ENCODE assay signal across 16 cellular contexts in the genomic region with DNA sequence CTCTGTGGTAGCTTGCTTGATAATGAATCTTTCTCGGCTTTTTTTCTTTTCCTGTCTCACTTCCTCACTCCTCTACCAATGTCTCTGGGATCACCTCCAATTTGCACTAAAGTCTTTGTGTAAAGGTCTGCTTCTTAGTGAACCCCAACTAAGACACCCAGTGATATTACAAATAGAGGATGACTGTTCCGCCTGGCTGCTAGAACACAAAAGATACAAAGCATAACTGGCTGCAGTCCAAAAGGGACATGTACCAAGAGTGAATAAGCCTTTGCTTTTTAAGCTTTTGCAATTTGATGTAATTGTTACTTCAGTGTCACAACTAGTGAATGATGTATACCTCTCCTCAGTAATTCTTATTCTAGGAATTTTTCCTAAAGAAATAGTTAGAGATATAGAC.
DNase-seq lines count a peak whose midpoint lies in the region; ATAC-seq and TF ChIP-seq lines count a peak whose summit lies in the region.
"Had no signal": no experiment of that assay in that cellular context is flagged by ENCODE, and none has a peak within 500 bp of the region (broad histone marks: within the 10 kb centered on the region; RNA-seq: fewer than 3 reads in every experiment).

No MANE protein-coding gene starts in this region.

- no peak for TF ChIP-seq CTCF in A673 (conservative IDR thresholded peaks at IDR 0.05; ENCODE audit: low read depth, low read length)
- TF ChIP-seq CTCF in choroid plexus epithelial cell (conservative IDR thresholded peaks at IDR 0.05; ENCODE audit: low read depth, low read length), result no peak

- H3K4me3 ChIP-seq in A673 (ENCODE audit: low read depth, low read length, poor library complexity, severe bottlenecking) (no peak overlapping the region), choroid plexus epithelial cell (ENCODE audit: low read depth, low read length) (no peak overlapping the region)
- H3K4me3 ChIP-seq: adrenal gland, SJCRH30, skin epidermis had no signal

- POLR2A ChIA-PET in A673 (lab: Charles Lee; ENCODE audit: low non-redundant PET), result no interaction called here

- no peaks in the 10 kb centered on the region for H3K36me3 ChIP-seq in A673 (ENCODE audit: insufficient read depth, low read length, poor library complexity, severe bottlenecking)
- H3K36me3 ChIP-seq: adrenal gland, SJCRH30 had no signal

- intact Hi-C loops in A673 (cut with micrococcal nuclease; ENCODE audit: unreplicated experiment), result no loop called here

- no peak for ATAC-seq in HG02973 (IDR thresholded peaks at IDR 0.05; ENCODE audit: unreplicated experiment)
- ATAC-seq in GM18519 (IDR thresholded peaks at IDR 0.05; ENCODE audit: low FRiP score, unreplicated experiment), result no peak
- ATAC-seq in GM18520 (IDR thresholded peaks at IDR 0.05; ENCODE audit: unreplicated experiment), result no peak

- peaks cover 10% of the 10 kb centered on the region for H3K4me1 ChIP-seq in A673 (ENCODE audit: insufficient read depth, low read length, poor library complexity, severe bottlenecking)
- H3K4me1 ChIP-seq: adrenal gland, SJCRH30 had no signal

- no peaks in the 10 kb centered on the region for H3K27me3 ChIP-seq in A673 (replicated peaks; ENCODE audit: insufficient read depth, low read depth, low read length, poor library complexity)
- H3K27me3 ChIP-seq: adrenal gland had no signal

- peaks cover 13% of the 10 kb centered on the region for H3K9me3 ChIP-seq in A673 (ENCODE audit: low read depth, low read length, poor library complexity, severe bottlenecking)
- H3K9me3 ChIP-seq: adrenal gland, SJCRH30 had no signal

- CTCF ChIA-PET in A673 (lab: Charles Lee), result interaction anchor here (0.5 kb wide), 1 partner anchor 182 kb away, joined by 3 read pairs; no protein-coding TSS in a partner anchor

- DNase-seq in A673 (ENCODE audit: low spot score), result peak; percentile 84
- peak; percentile 52 for DNase-seq in HT1080 (ENCODE audit: low read depth)
- DNase-seq in NCI-H446 treated with DMSO at 0.1 percent for 48 hours (lab: John Stamatoyannopoulos, UW), result peak; percentile 29
- DNase-seq in choroid plexus epithelial cell (ENCODE audit: low read depth), result peak; percentile 66
- no peak for DNase-seq in SIG-M5 (lab: John Stamatoyannopoulos, UW)
- DNase-seq: Calu3, dermis blood vessel endothelial cell, IMR-90, NCI-H187 treated with DMSO at 0.1 percent for 48 hours, nucleus accumbens, SJCRH30 had no signal

- H3K27ac ChIP-seq in A673 (ENCODE audit: low read depth, low read length, poor library complexity, severe bottlenecking), result peak overlapping the region; percentile 31
- H3K27ac ChIP-seq: adrenal gland, SJCRH30, skin epidermis had no signal

- BruUV-seq in A673 (replicated peaks; lab: Mats Ljungman, UMichigan), result no TSS peak
